1 cellular context compared by ENCODE assay signal in genomic region chr4:138671106-138671505, GRCh38.
TF ChIP-seq lines count a peak whose summit lies in the region.

No MANE protein-coding gene starts in this region.

TF ChIP-seq in HepG2, 621 proteins besides CTCF, POLR2A, EP300 and RAD21 (continued from another document):
- TF ChIP-seq KDM1A (CRISPR knock-in tag; IDR thresholded peaks at IDR 0.05) = no peak
